In the genomic region with DNA sequence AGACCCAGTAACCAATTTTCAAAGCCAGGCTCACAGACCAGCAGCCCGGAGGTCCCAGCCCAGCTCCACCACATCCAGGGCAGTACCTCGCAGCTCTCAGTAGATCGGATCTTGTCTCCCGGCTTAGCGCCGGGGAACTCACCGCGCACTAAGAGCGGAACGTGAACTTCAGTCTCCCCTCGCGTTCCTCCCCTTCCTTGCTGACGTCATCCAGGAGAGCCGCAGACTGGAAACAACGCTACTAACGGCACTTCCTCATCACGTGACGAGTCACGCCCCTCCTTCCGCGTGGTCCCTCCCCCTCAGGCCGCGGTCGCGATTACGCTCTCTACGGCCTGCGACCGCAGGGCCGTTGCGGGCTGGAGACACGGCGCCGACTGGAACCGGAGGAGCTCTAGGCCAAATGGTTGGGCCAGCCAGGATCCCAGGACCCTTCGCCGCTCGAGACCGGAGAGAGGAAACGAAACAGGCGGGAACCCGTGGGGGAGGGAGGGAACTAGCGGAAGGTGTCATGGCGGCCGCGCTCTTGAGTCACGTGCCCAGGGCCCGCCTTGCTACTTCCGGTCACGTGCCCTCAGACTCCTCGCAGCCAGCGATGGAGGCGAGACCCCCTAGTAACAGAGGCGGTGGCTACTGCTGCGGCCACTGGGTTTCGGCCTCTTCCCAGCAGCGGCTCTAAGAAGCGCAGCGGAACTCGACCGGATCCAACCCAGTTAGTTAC, we compare ENCODE assay signal across 8 cellular contexts. TPM values are rescaled to one million over a fixed set of nuclear protein-coding genes. Genes with fewer than 3 reads are reported as not detected.
A peak's percentile ranks its signal among the peaks of the same experiment; 100 is the strongest.
DNase-seq lines count a peak whose midpoint lies in the region; ATAC-seq and TF ChIP-seq lines count a peak whose summit lies in the region.

A gene (plus strand): TSS at position 577 of the 721 bp plus-strand sequence. CDS start 10,508 bp downstream, outside the sequence.
A gene with protein sequence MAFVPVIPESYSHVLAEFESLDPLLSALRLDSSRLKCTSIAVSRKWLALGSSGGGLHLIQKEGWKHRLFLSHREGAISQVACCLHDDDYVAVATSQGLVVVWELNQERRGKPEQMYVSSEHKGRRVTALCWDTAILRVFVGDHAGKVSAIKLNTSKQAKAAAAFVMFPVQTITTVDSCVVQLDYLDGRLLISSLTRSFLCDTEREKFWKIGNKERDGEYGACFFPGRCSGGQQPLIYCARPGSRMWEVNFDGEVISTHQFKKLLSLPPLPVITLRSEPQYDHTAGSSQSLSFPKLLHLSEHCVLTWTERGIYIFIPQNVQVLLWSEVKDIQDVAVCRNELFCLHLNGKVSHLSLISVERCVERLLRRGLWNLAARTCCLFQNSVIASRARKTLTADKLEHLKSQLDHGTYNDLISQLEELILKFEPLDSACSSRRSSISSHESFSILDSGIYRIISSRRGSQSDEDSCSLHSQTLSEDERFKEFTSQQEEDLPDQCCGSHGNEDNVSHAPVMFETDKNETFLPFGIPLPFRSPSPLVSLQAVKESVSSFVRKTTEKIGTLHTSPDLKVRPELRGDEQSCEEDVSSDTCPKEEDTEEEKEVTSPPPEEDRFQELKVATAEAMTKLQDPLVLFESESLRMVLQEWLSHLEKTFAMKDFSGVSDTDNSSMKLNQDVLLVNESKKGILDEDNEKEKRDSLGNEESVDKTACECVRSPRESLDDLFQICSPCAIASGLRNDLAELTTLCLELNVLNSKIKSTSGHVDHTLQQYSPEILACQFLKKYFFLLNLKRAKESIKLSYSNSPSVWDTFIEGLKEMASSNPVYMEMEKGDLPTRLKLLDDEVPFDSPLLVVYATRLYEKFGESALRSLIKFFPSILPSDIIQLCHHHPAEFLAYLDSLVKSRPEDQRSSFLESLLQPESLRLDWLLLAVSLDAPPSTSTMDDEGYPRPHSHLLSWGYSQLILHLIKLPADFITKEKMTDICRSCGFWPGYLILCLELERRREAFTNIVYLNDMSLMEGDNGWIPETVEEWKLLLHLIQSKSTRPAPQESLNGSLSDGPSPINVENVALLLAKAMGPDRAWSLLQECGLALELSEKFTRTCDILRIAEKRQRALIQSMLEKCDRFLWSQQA (minus strand): TSS at position 150 of the 721 bp plus-strand sequence. CDS start 4,282 bp downstream, outside the sequence.

- H3K4me1 Mint-ChIP-seq in activated T-cell treated with anti-CD3 and anti-CD28 coated beads, Interleukin-2, amount 50 U/mL, for 72 hours (ENCODE audit: low read depth): peaks cover 60% of the 10 kb centered on the region

- peak; percentile 97 to 99 for TF ChIP-seq POLR2A in Peyer's patch (IDR thresholded peaks at IDR 0.05)
- peak; percentile 69 for TF ChIP-seq POLR2A in esophagus muscularis mucosa (IDR thresholded peaks at IDR 0.05; ENCODE audit: low read depth)

- TF ChIP-seq EP300 in esophagus muscularis mucosa (IDR thresholded peaks at IDR 0.05): peak; percentile 94

- H3K9me3 ChIP-seq in Peyer's patch: no peaks in the 10 kb centered on the region
- no peaks in the 10 kb centered on the region for H3K9me3 ChIP-seq in esophagus muscularis mucosa

- H3K36me3 ChIP-seq in KMS-11 (ENCODE audit: insufficient read depth) (no peaks in the 10 kb centered on the region), Peyer's patch (peaks cover 0 to 11% (median 0%) of the 10 kb centered on the region in 3 donors), esophagus muscularis mucosa (peaks cover 0 to 16% (median 5%) of the 10 kb centered on the region in 4 donors)

- no peak for TF ChIP-seq CTCF in KMS-11 (conservative IDR thresholded peaks at IDR 0.05; ENCODE audit: low read depth, low read length)
- TF ChIP-seq CTCF in Peyer's patch (IDR thresholded peaks at IDR 0.05): peak in 2 of 6 experiments; percentile 4 to 5
- no peak for TF ChIP-seq CTCF in esophagus muscularis mucosa (IDR thresholded peaks at IDR 0.05)

- H3K27me3 ChIP-seq in KMS-11 (ENCODE audit: insufficient read depth, low read depth): no peaks in the 10 kb centered on the region
- H3K27me3 ChIP-seq in Peyer's patch: no peaks in the 10 kb centered on the region
- no peaks in the 10 kb centered on the region for H3K27me3 ChIP-seq in esophagus muscularis mucosa

- DNase-seq in DMS53 treated with DMSO at 0.1 percent for 48 hours (lab: John Stamatoyannopoulos, UW; ENCODE audit: unreplicated experiment): peak; percentile 94
- peak; percentile 97 to 98 (median 98) for DNase-seq in Peyer's patch
- peak; percentile 94 to 96 for DNase-seq in activated T-cell treated with anti-CD3 and anti-CD28 coated beads, Interleukin-2, amount 50 U/mL, for 72 hours
- DNase-seq in esophagus muscularis mucosa (ENCODE audit: extremely low spot score): peak; percentile 99
- peak; percentile 99 for DNase-seq in myocyte (ENCODE audit: low read depth)
- DNase-seq in stimulated activated CD8-positive, alpha-beta memory T cell treated with anti-CD3 and anti-CD28 coated beads, Interleukin-7, amount 100 ng/mL, for 48 hours (ENCODE audit: extremely low read depth in 1 of 2, low read depth in 1 of 2): peak; percentile 87 to 94

- H3K4me3 ChIP-seq in KMS-11 (IDR thresholded peaks at IDR 0.05; ENCODE audit: insufficient read depth, low read depth, low read length): peak within 1 kb of the TSS; percentile 61
- peak within 1 kb of the TSS; percentile 74 to 97 (median 86) for H3K4me3 ChIP-seq in Peyer's patch
- peak within 1 kb of the TSS; percentile 74 to 95 (median 84) for H3K4me3 ChIP-seq in esophagus muscularis mucosa

- WGBS in esophagus muscularis mucosa: 0% methylated on average over 24 of the region's 61 CpGs

- intact Hi-C loops in esophagus muscularis mucosa (cut with DNase I): loop anchor here (2.0 to 5.0 kb wide), 4 partner anchors 60 to 310 kb away; a partner anchor contains a TSS

- H4K20me1 ChIP-seq in KMS-11 (ENCODE audit: insufficient read depth): no peaks in the 10 kb centered on the region

- H3K4me2 ChIP-seq in KMS-11: peak within 1 kb of the TSS; percentile 98

- peak; percentile 80 for ATAC-seq in GM21737 (IDR thresholded peaks at IDR 0.05; ENCODE audit: unreplicated experiment)
- ATAC-seq in activated T-cell treated with anti-CD3 and anti-CD28 coated beads, Interleukin-2, amount 50 U/mL, for 72 hours (replicated peaks in 1 of 2): peak; percentile 91 to 92

- peaks cover 73% of the 10 kb centered on the region for H3K79me2 ChIP-seq in KMS-11 (ENCODE audit: insufficient read depth, low read depth)

- H3K4me1 ChIP-seq in KMS-11 (ENCODE audit: low read depth, poor library complexity, severe bottlenecking) (peaks cover 56% of the 10 kb centered on the region), Peyer's patch (peaks cover 0 to 33% (median 14%) of the 10 kb centered on the region in 4 donors), esophagus muscularis mucosa (peaks cover 33 to 52% (median 45%) of the 10 kb centered on the region in 4 donors)

- H3K9ac ChIP-seq in KMS-11: peak within 1 kb of the TSS; percentile 97

- no peaks in the 10 kb centered on the region for H3K9me3 Mint-ChIP-seq in activated T-cell treated with anti-CD3 and anti-CD28 coated beads, Interleukin-2, amount 50 U/mL, for 72 hours

- H3K27ac ChIP-seq in KMS-11 (peak within 1 kb of the TSS; percentile 95), Peyer's patch (peak within 1 kb of the TSS; percentile 92 to 98 (median 96)), esophagus muscularis mucosa (replicated peaks in 1 of 4) (peak within 1 kb of the TSS; percentile 94 to 97 (median 94))

- peaks cover 3 to 6% of the 10 kb centered on the region in 2 donors for H3K36me3 Mint-ChIP-seq in activated T-cell treated with anti-CD3 and anti-CD28 coated beads, Interleukin-2, amount 50 U/mL, for 72 hours (ENCODE audit: insufficient read depth in 2 of 2)

- H3K27ac Mint-ChIP-seq in activated T-cell treated with anti-CD3 and anti-CD28 coated beads, Interleukin-2, amount 50 U/mL, for 72 hours: peak within 1 kb of the TSS; percentile 95

- H3K27me3 Mint-ChIP-seq in activated T-cell treated with anti-CD3 and anti-CD28 coated beads, Interleukin-2, amount 50 U/mL, for 72 hours (ENCODE audit: low read depth): no peaks in the 10 kb centered on the region

- H3K4me3 Mint-ChIP-seq in activated T-cell treated with anti-CD3 and anti-CD28 coated beads, Interleukin-2, amount 50 U/mL, for 72 hours: peak within 1 kb of the TSS; percentile 90 to 98

- peak within 1 kb of the TSS; percentile 64 for H2AFZ ChIP-seq in KMS-11 (ENCODE audit: low read depth)

RNA-seq across cellular contexts. Expression of the first gene that starts in this region (rescaled TPM):
- total RNA-seq in Peyer's patch (10 to 100 TPM; 57.2 to 69.1 (median 63.7) TPM), esophagus muscularis mucosa (10 to 100 TPM; 40.3 to 56.7 (median 48.3) TPM), myocyte (70.1 and 77.4 TPM in 2 replicates)
- total RNA-seq in activated T-cell treated with anti-CD3 and anti-CD28 coated beads, Interleukin-2, amount 50 U/mL, for 72 hours: 10 to 100 TPM; 43.5 to 47.4 TPM
- 38.7 TPM for polyA plus RNA-seq in myocyte (2012)

RNA-seq across cellular contexts. Expression of the second gene that starts in this region (rescaled TPM):
- 10 to 100 TPM; 17.6 to 49.9 (median 38.0) TPM for total RNA-seq in Peyer's patch
- 10 to 100 TPM; 18.7 to 22.2 TPM for total RNA-seq in activated T-cell treated with anti-CD3 and anti-CD28 coated beads, Interleukin-2, amount 50 U/mL, for 72 hours
- total RNA-seq in esophagus muscularis mucosa: 10 to 100 TPM; 17.0 to 24.5 (median 18.6) TPM
- total RNA-seq in myocyte: 19.5 and 27.5 TPM in 2 replicates
- polyA plus RNA-seq in myocyte (2012): 23.4 TPM

Comparison
In these comparisons a context has a peak if more than half of its experiments do, and no peak if none do; other contexts are left out.
1. Peak in every context shown above with its lines: DNase-seq, ATAC-seq, H3K4me3 ChIP-seq and H3K27ac ChIP-seq.